ENCODE assay signal across 15 cellular contexts in genomic region chr4:140834866-140835495, GRCh38.
DNase-seq lines count a peak whose midpoint lies in the region; ATAC-seq and TF ChIP-seq lines count a peak whose summit lies in the region.
"Had no signal": no experiment of that assay in that cellular context is flagged by ENCODE, and none has a peak within 500 bp of the region (broad histone marks: within the 10 kb centered on the region; RNA-seq: fewer than 3 reads in every experiment).

No MANE protein-coding gene starts in this region.

- no peak for TF ChIP-seq EP300 in esophagus muscularis mucosa (IDR thresholded peaks at IDR 0.05)

- no peak overlapping the region for H3K4me3 Mint-ChIP-seq in type B pancreatic cell
- no peak overlapping the region for H3K4me3 Mint-ChIP-seq in natural killer cell treated with Interleukin-12 subunit alpha and Interleukin-12 subunit beta and Interleukin-15 and Interleukin-18, amount 100 ng/mL, for 72 hours
- H3K4me3 Mint-ChIP-seq: CD8-positive, alpha-beta T cell had no signal

- H3K18ac ChIP-seq in neuronal stem cell (ENCODE audit: low read length) = no peak overlapping the region

- H3K27ac ChIP-seq in esophagus muscularis mucosa (replicated peaks in 1 of 4) (peak overlapping the region; percentile 31 to 51 (median 38)), neuronal stem cell (replicated peaks; ENCODE audit: low read length) (peak overlapping the region; percentile 96)
- H3K27ac ChIP-seq: PC-9, SJCRH30 had no signal

- no peak overlapping the region for H2BK120ac ChIP-seq in neuronal stem cell (ENCODE audit: low read depth, low read length)

- no peaks in the 10 kb centered on the region for H3K27me3 Mint-ChIP-seq in type B pancreatic cell
- H3K27me3 Mint-ChIP-seq in natural killer cell treated with Interleukin-12 subunit alpha and Interleukin-12 subunit beta and Interleukin-15 and Interleukin-18, amount 100 ng/mL, for 72 hours = peaks cover 4 to 10% of the 10 kb centered on the region in 2 donors

- peak overlapping the region; percentile 20 for H3K27ac Mint-ChIP-seq in type B pancreatic cell
- H3K27ac Mint-ChIP-seq in natural killer cell treated with Interleukin-12 subunit alpha and Interleukin-12 subunit beta and Interleukin-15 and Interleukin-18, amount 100 ng/mL, for 72 hours = no peak overlapping the region
- H3K27ac Mint-ChIP-seq: CD8-positive, alpha-beta T cell had no signal

- no peak overlapping the region for H2BK15ac ChIP-seq in neuronal stem cell (ENCODE audit: low read length)

- ATAC-seq in natural killer cell treated with Interleukin-12 subunit alpha and Interleukin-12 subunit beta and Interleukin-15 and Interleukin-18, amount 100 ng/mL, for 72 hours = no peak
- no peak for ATAC-seq in HG02588 (IDR thresholded peaks at IDR 0.05; ENCODE audit: unreplicated experiment)
- ATAC-seq: CD8-positive, alpha-beta T cell had no signal

- no peak overlapping the region for H3K14ac ChIP-seq in neuronal stem cell (ENCODE audit: low read length)

- no peak for TF ChIP-seq CTCF in Loucy (conservative IDR thresholded peaks at IDR 0.05; ENCODE audit: low read length)
- no peak for TF ChIP-seq CTCF in esophagus muscularis mucosa (IDR thresholded peaks at IDR 0.05)
- no peak for TF ChIP-seq CTCF in type B pancreatic cell (conservative IDR thresholded peaks at IDR 0.05)

- WGBS in esophagus muscularis mucosa = 43% methylated on average over 7 of the region's 7 CpGs
- WGBS in neuronal stem cell (ENCODE audit: extremely low coverage in 2 of 2, insufficient read length in 2 of 2, insufficient replicate concordance in 1 of 2), 2 donors = no CpG with 5 or more reads among the region's 7 CpGs

- DNase-seq in esophagus muscularis mucosa (ENCODE audit: extremely low spot score) (no peak), neuronal stem cell (ENCODE audit: low spot score) (peak; percentile 76), type B pancreatic cell (ENCODE audit: extremely low spot score, unreplicated experiment) (no peak), DMS153 (lab: John Stamatoyannopoulos, UW) (no peak)
- no peak for DNase-seq in natural killer cell treated with Interleukin-12 subunit alpha and Interleukin-12 subunit beta and Interleukin-15 and Interleukin-18, amount 100 ng/mL, for 72 hours (ENCODE audit: low spot score)
- DNase-seq: CD8-positive, alpha-beta T cell; GF-D8; H7; MV-4-11; NCI-H1417 treated with DMSO at 0.1 percent for 48 hours; NCI-H1930; PC-9; SJCRH30 had no signal

- no peak overlapping the region for H3K4ac ChIP-seq in neuronal stem cell (ENCODE audit: low read length)

- H3K27me3 ChIP-seq in Loucy (ENCODE audit: insufficient read depth, low read length, poor library complexity, severe bottlenecking) (no peaks in the 10 kb centered on the region), esophagus muscularis mucosa (no peaks in the 10 kb centered on the region), neuronal stem cell (ENCODE audit: control insufficient read depth in 3 of 3, insufficient read depth in 3 of 3, low read depth in 1 of 3, low read length in 3 of 3) (peaks cover 0 to 5% (median 0%) of the 10 kb centered on the region in 3 experiments)
- H3K27me3 ChIP-seq: SJCRH30 had no signal

- no peak for TF ChIP-seq POLR2A in esophagus muscularis mucosa (IDR thresholded peaks at IDR 0.05; ENCODE audit: low read depth)

- no peak overlapping the region for H4K8ac ChIP-seq in neuronal stem cell (ENCODE audit: low read depth, low read length)

- H3K36me3 ChIP-seq in Loucy (ENCODE audit: insufficient read depth, low read length) = no peaks in the 10 kb centered on the region
- H3K36me3 ChIP-seq in esophagus muscularis mucosa = no peaks in the 10 kb centered on the region
- no peaks in the 10 kb centered on the region for H3K36me3 ChIP-seq in neuronal stem cell (replicated peaks in 1 of 2; ENCODE audit: control insufficient read depth in 2 of 2, insufficient read depth in 2 of 2, low read length in 2 of 2)
- H3K36me3 ChIP-seq: SJCRH30 had no signal

- H2AK5ac ChIP-seq in neuronal stem cell (ENCODE audit: low read depth, low read length) = no peak overlapping the region

- H3F3A ChIP-seq in Loucy (ENCODE audit: low read depth) = no peaks in the 10 kb centered on the region

- H3K9ac ChIP-seq in Loucy (ENCODE audit: low read depth, low read length, poor library complexity, severe bottlenecking) (no peak overlapping the region), neuronal stem cell (ENCODE audit: low read depth, low read length, poor library complexity) (no peak overlapping the region)

- H2AFZ ChIP-seq in Loucy (ENCODE audit: low read length) (peak overlapping the region; percentile 20; the same call in 1 of the 2 replicates), neuronal stem cell (ENCODE audit: low read length) (no peak overlapping the region)
- H2AFZ ChIP-seq: PC-9 had no signal

- peaks cover 16% of the 10 kb centered on the region for H3K4me1 Mint-ChIP-seq in type B pancreatic cell (ENCODE audit: unreplicated experiment)
- H3K4me1 Mint-ChIP-seq in natural killer cell treated with Interleukin-12 subunit alpha and Interleukin-12 subunit beta and Interleukin-15 and Interleukin-18, amount 100 ng/mL, for 72 hours (ENCODE audit: low read depth in 2 of 2) = no peaks in the 10 kb centered on the region

- no peaks in the 10 kb centered on the region for H4K20me1 ChIP-seq in Loucy (ENCODE audit: insufficient read depth, low read length, poor library complexity, severe bottlenecking)

- no peak overlapping the region for H2BK5ac ChIP-seq in neuronal stem cell (ENCODE audit: low read length)

- no peaks in the 10 kb centered on the region for H3K9me3 Mint-ChIP-seq in type B pancreatic cell
- H3K9me3 Mint-ChIP-seq in natural killer cell treated with Interleukin-12 subunit alpha and Interleukin-12 subunit beta and Interleukin-15 and Interleukin-18, amount 100 ng/mL, for 72 hours = peaks cover 3% of the 10 kb centered on the region
- H3K9me3 Mint-ChIP-seq: CD8-positive, alpha-beta T cell had no signal

- H3K4me1 ChIP-seq in Loucy (ENCODE audit: insufficient read depth, low read length, poor library complexity, severe bottlenecking) = no peaks in the 10 kb centered on the region
- H3K4me1 ChIP-seq in esophagus muscularis mucosa = peaks cover 0 to 21% (median 8%) of the 10 kb centered on the region in 4 donors
- peaks cover 3 to 29% of the 10 kb centered on the region in 2 donors for H3K4me1 ChIP-seq in neuronal stem cell (ENCODE audit: control insufficient read depth in 2 of 2, insufficient read depth in 1 of 2, low read depth in 1 of 2, low read length in 2 of 2)
- H3K4me1 ChIP-seq: SJCRH30 had no signal

- no peak overlapping the region for H3K4me3 ChIP-seq in Loucy (ENCODE audit: low read length, poor library complexity, severe bottlenecking)
- no peak overlapping the region for H3K4me3 ChIP-seq in esophagus muscularis mucosa
- H3K4me3 ChIP-seq in neuronal stem cell (ENCODE audit: low read length in 2 of 2) = no peak overlapping the region
- H3K4me3 ChIP-seq: PC-9, SJCRH30 had no signal

- intact Hi-C loops in esophagus muscularis mucosa (cut with DNase I) = no loop called here

- no peaks in the 10 kb centered on the region for H3K79me2 ChIP-seq in Loucy (ENCODE audit: insufficient read depth, low read length)

- no peak overlapping the region for H2BK12ac ChIP-seq in neuronal stem cell (ENCODE audit: low read length)

- H3K9me2 ChIP-seq in Loucy (replicated peaks; ENCODE audit: low read depth, low read length) = no peaks in the 10 kb centered on the region

- H4K91ac ChIP-seq in neuronal stem cell (ENCODE audit: low read depth, low read length, poor library complexity) = peak overlapping the region; percentile 47

- H3K23ac ChIP-seq in neuronal stem cell (ENCODE audit: low read depth, low read length, poor library complexity) = no peak overlapping the region

- no peaks in the 10 kb centered on the region for H3K79me1 ChIP-seq in neuronal stem cell (ENCODE audit: low read depth, low read length)

- H3K9me3 ChIP-seq in Loucy (ENCODE audit: insufficient read depth, low read depth, low read length) (no peaks in the 10 kb centered on the region), esophagus muscularis mucosa (no peaks in the 10 kb centered on the region), neuronal stem cell (replicated peaks in 1 of 2; ENCODE audit: control insufficient read depth in 2 of 2, insufficient read depth in 1 of 2, low read depth in 1 of 2, low read length in 2 of 2) (no peaks in the 10 kb centered on the region)
- H3K9me3 ChIP-seq: SJCRH30 had no signal

- no peak overlapping the region for H3K4me2 ChIP-seq in Loucy (ENCODE audit: low read depth, low read length, poor library complexity, severe bottlenecking)
- no peak overlapping the region for H3K4me2 ChIP-seq in neuronal stem cell (ENCODE audit: insufficient read depth, low read length, poor library complexity, severe bottlenecking)
- H3K4me2 ChIP-seq: PC-9 had no signal

- H3K36me3 Mint-ChIP-seq in type B pancreatic cell = no peaks in the 10 kb centered on the region
- no peaks in the 10 kb centered on the region for H3K36me3 Mint-ChIP-seq in natural killer cell treated with Interleukin-12 subunit alpha and Interleukin-12 subunit beta and Interleukin-15 and Interleukin-18, amount 100 ng/mL, for 72 hours
- H3K36me3 Mint-ChIP-seq: CD8-positive, alpha-beta T cell had no signal
